8 cellular contexts compared by ENCODE assay signal in genomic region chr6:108562503-108562993, GRCh38. TPM values are rescaled to one million over a fixed set of nuclear protein-coding genes. Genes with fewer than 3 reads are reported as not detected.
DNase-seq lines count a peak whose midpoint lies in the region; ATAC-seq and TF ChIP-seq lines count a peak whose summit lies in the region.

No MANE protein-coding gene starts in this region.

- CTCF ChIA-PET in activated CD8-positive, alpha-beta T cell treated with anti-CD3 and anti-CD28 coated beads for 36 hours (lab: Charles Lee), result no interaction called here

- intact Hi-C loops in activated CD8-positive, alpha-beta T cell treated with anti-CD3 and anti-CD28 coated beads for 36 hours (cut with micrococcal nuclease), result no loop called here

- peak overlapping the region; percentile 39 for H3K4me3 Mint-ChIP-seq in activated CD8-positive, alpha-beta T cell treated with anti-CD3 and anti-CD28 coated beads for 36 hours
- peak overlapping the region; percentile 94 to 98 (median 94) for H3K4me3 Mint-ChIP-seq in nephron

- TF ChIP-seq CTCF in activated CD8-positive, alpha-beta T cell treated with anti-CD3 and anti-CD28 coated beads for 36 hours (IDR thresholded peaks at IDR 0.05), result no peak
- TF ChIP-seq CTCF in nephron (IDR thresholded peaks at IDR 0.05; ENCODE audit: unreplicated experiment in 3 of 3), result no peak

- H3K27me3 Mint-ChIP-seq in activated CD8-positive, alpha-beta T cell treated with anti-CD3 and anti-CD28 coated beads for 36 hours, result peaks cover 1% of the 10 kb centered on the region
- H3K27me3 Mint-ChIP-seq in nephron (ENCODE audit: low read depth), result no peaks in the 10 kb centered on the region

- H3K27ac Mint-ChIP-seq in activated CD8-positive, alpha-beta T cell treated with anti-CD3 and anti-CD28 coated beads for 36 hours, result no peak overlapping the region
- H3K27ac Mint-ChIP-seq in nephron, result peak overlapping the region; percentile 37 to 94 (median 90)

- no peaks in the 10 kb centered on the region for H3K9me3 Mint-ChIP-seq in activated CD8-positive, alpha-beta T cell treated with anti-CD3 and anti-CD28 coated beads for 36 hours
- no peaks in the 10 kb centered on the region for H3K9me3 Mint-ChIP-seq in nephron

- DNase-seq in NCI-H2227 (lab: John Stamatoyannopoulos, UW; ENCODE audit: unreplicated experiment) (peak; percentile 25), NCI-H2227 treated with DMSO at 0.1 percent for 48 hours (lab: John Stamatoyannopoulos, UW) (no peak), NCI-H1436 treated with DMSO at 0.1 percent for 48 hours (lab: John Stamatoyannopoulos, UW) (peak; percentile 39), glomerular visceral epithelial cell (ENCODE audit: extremely low spot score) (peak; percentile 86)
- DNase-seq in activated CD8-positive, alpha-beta T cell treated with anti-CD3 and anti-CD28 coated beads for 36 hours, result no peak

- POLR2A ChIA-PET in activated CD8-positive, alpha-beta T cell treated with anti-CD3 and anti-CD28 coated beads for 36 hours (lab: Charles Lee), result interaction anchor here (0.9 kb wide), 1 partner anchor 16 kb away, joined by 3 read pairs; no protein-coding TSS in a partner anchor

- H3K4me1 Mint-ChIP-seq in activated CD8-positive, alpha-beta T cell treated with anti-CD3 and anti-CD28 coated beads for 36 hours (ENCODE audit: low read depth), result peaks cover 45% of the 10 kb centered on the region
- H3K4me1 Mint-ChIP-seq in nephron, result peaks cover 45% of the 10 kb centered on the region

- peaks cover 19% of the 10 kb centered on the region for H3K36me3 Mint-ChIP-seq in activated CD8-positive, alpha-beta T cell treated with anti-CD3 and anti-CD28 coated beads for 36 hours (ENCODE audit: low read depth)
- H3K36me3 Mint-ChIP-seq in nephron (ENCODE audit: low read depth), result peaks cover 19% of the 10 kb centered on the region

- ATAC-seq in activated CD8-positive, alpha-beta T cell treated with anti-CD3 and anti-CD28 coated beads for 36 hours, result no peak
- ATAC-seq in GM21526 (IDR thresholded peaks at IDR 0.05; ENCODE audit: low FRiP score, unreplicated experiment), result no peak
- no peak for ATAC-seq in HG03095 (IDR thresholded peaks at IDR 0.05; ENCODE audit: unreplicated experiment)

RNA-seq across cellular contexts. Expression of gene FOXO3, which starts 1.8 kb away (rescaled TPM):
- 1 to 10 TPM; 7.5 to 9.0 TPM for total RNA-seq in activated CD8-positive, alpha-beta T cell treated with anti-CD3 and anti-CD28 coated beads for 36 hours

Comparison
In these comparisons a context has a peak if more than half of its experiments do, and no peak if none do; other contexts are left out.
1. DNase-seq: peak in NCI-H2227 (single experiment), NCI-H1436 treated with DMSO at 0.1 percent for 48 hours (single experiment) and glomerular visceral epithelial cell (single experiment); none in NCI-H2227 treated with DMSO at 0.1 percent for 48 hours (single experiment) and activated CD8-positive, alpha-beta T cell treated with anti-CD3 and anti-CD28 coated beads for 36 hours (single experiment).